11 cellular contexts compared by ENCODE assay signal in the genomic region with DNA sequence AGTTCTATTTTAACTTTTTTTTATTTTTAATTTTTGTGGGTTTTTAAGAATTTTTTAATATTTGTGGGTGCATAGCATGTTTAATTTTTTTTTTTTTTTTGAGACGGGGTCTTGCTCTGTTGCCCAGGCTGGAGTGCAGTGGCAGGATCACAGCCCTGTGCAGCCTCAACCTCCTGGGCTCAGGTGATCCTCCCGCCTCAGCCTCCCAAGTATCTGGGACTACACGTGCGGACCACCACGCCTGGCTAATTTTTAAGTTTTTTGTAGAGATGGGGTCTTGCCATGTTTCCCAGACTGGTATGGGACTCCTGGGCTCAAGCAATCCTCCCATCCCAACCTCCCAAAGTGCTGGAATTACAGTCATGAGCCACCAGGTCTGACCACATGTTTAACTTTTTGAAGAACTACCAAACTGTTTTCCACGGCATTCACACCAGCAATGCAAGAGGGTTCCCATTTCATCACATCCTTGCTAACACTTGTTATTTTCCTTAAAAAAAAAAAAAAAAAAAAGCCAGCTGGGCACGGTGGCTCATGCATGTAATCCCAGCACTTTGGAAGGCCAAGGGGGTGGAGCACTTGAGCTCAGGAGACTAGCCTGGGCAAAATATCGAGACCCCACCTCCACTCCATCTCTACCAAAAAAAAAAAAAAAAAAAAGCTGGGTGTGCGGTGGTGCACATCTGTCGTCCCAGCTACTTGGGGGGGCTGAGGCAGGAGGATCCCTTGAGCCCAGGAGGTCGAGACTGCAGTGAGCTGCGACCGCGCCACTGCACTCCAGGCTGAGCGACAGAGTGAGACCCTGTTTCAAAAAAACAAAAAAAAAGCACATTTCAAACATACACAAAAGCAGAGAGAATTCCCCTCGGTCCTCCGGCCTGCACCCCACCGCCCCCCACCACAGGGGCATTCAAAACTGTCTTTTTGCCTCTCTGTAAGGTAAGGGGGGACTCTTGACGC. TPM values are rescaled to one million over a fixed set of nuclear protein-coding genes. Genes with fewer than 3 reads are reported as not detected.
DNase-seq lines count a peak whose midpoint lies in the region; ATAC-seq and TF ChIP-seq lines count a peak whose summit lies in the region.
"Had no signal": no experiment of that assay in that cellular context is flagged by ENCODE, and none has a peak within 500 bp of the region (broad histone marks: within the 10 kb centered on the region; RNA-seq: fewer than 3 reads in every experiment).

No MANE protein-coding gene starts in this region.

- peak overlapping the region; percentile 46 to 71 for H3K27ac ChIP-seq in ascending aorta
- no peak overlapping the region for H3K27ac ChIP-seq in right cardiac atrium (ENCODE audit: low read length)
- no peak overlapping the region for H3K27ac ChIP-seq in colonic mucosa

- no peaks in the 10 kb centered on the region for H3K9me3 ChIP-seq in ascending aorta
- H3K9me3 ChIP-seq in right cardiac atrium (ENCODE audit: control insufficient read depth, low read length), result no peaks in the 10 kb centered on the region
- no peaks in the 10 kb centered on the region for H3K9me3 ChIP-seq in colonic mucosa

- peaks cover 2 to 19% of the 10 kb centered on the region in 2 donors for H3K4me1 ChIP-seq in ascending aorta
- peaks cover 2% of the 10 kb centered on the region for H3K4me1 ChIP-seq in right cardiac atrium (ENCODE audit: control insufficient read depth, insufficient read depth, low read length)
- H3K4me1 ChIP-seq in colonic mucosa, result peaks cover 16% of the 10 kb centered on the region

- in situ Hi-C loops in Caki2 (cut with HindIII; ENCODE audit: low pct_unique_long_range_greater_than_20kb, low sequenced_read_pairs), result no loop called here

- ATAC-seq in right cardiac atrium, result peak in 1 of 2 donors; percentile 0
- ATAC-seq: natural killer cell had no signal

- H3K36me3 ChIP-seq in ascending aorta (peaks cover 0 to 2% of the 10 kb centered on the region in 2 donors), colonic mucosa (no peaks in the 10 kb centered on the region)

- WGBS in right cardiac atrium, result 80% methylated on average over 19 of the region's 19 CpGs

- TF ChIP-seq CTCF in ascending aorta (IDR thresholded peaks at IDR 0.05), result no peak
- TF ChIP-seq CTCF in colonic mucosa (IDR thresholded peaks at IDR 0.05), result no peak

- H3K27me3 ChIP-seq in ascending aorta, result no peaks in the 10 kb centered on the region
- H3K27me3 ChIP-seq in right cardiac atrium (ENCODE audit: control insufficient read depth, insufficient read depth), result no peaks in the 10 kb centered on the region
- H3K27me3 ChIP-seq in colonic mucosa, result no peaks in the 10 kb centered on the region

- intact Hi-C loops in ascending aorta (cut with DNase I), result loop anchor here (10.0 kb wide), 1 partner anchor 476 kb away; the partner anchor contains the start of gene SCARF2
- intact Hi-C loops in right cardiac atrium (cut with DNase I), result loop anchor here in 1 of 4 donors (10.0 kb wide), 1 partner anchor 56 kb away; the partner anchor contains the start of gene ARVCF
- intact Hi-C loops in colonic mucosa (cut with DNase I), result no loop called here

- DNase-seq in Caki2 (ENCODE audit: low read depth), result peak; percentile 46
- DNase-seq in ascending aorta (ENCODE audit: low spot score in 2 of 2), result no peak
- peak in 2 of 3 donors; percentile 60 to 80 for DNase-seq in right cardiac atrium
- peak; percentile 36 for DNase-seq in renal cortical epithelial cell (ENCODE audit: low read depth)
- DNase-seq in T-helper 2 cell, result no peak
- DNase-seq in T-helper 9 cell, result no peak
- no peak for DNase-seq in colonic mucosa
- no peak for DNase-seq in superior temporal gyrus (ENCODE audit: extremely low spot score)
- DNase-seq: activated CD4-positive, CD25-positive, alpha-beta regulatory T cell; activated naive CD4-positive, alpha-beta T cell treated with Interleukin-2 at 50 U/mL for 16 hours; natural killer cell had no signal

- H3K4me3 ChIP-seq in ascending aorta, result peak overlapping the region; percentile 11 to 51
- H3K4me3 ChIP-seq in right cardiac atrium (ENCODE audit: low read length), result no peak overlapping the region
- no peak overlapping the region for H3K4me3 ChIP-seq in colonic mucosa

- H3K9ac ChIP-seq in colonic mucosa (ENCODE audit: low read depth in 2 of 2, low read length in 2 of 2), result no peak overlapping the region

RNA-seq across cellular contexts. Expression of gene TXNRD2, which starts 16.7 kb away (rescaled TPM):
- 53.0 and 54.5 TPM in 2 replicates for total RNA-seq in Caki2 (2014; rRNA removed; shearing (Covaris generic); ENCODE audit: low replicate concordance)
- total RNA-seq in ascending aorta, result 46.0 TPM
- 10 to 100 TPM; 18.7 to 28.5 (median 26.0) TPM for total RNA-seq in right cardiac atrium
- 32.9 TPM for polyA plus RNA-seq in right cardiac atrium
- 15.0 and 22.6 TPM in 2 replicates for total RNA-seq in renal cortical epithelial cell
- total RNA-seq in colonic mucosa, result 10 to 100 TPM; 22.3 to 29.5 TPM

RNA-seq across cellular contexts. Expression of gene COMT, which starts 16.8 kb away (rescaled TPM):
- 517 and 585 TPM in 2 replicates for total RNA-seq in Caki2 (2014; rRNA removed; shearing (Covaris generic); ENCODE audit: low replicate concordance)
- total RNA-seq in ascending aorta (150 TPM), right cardiac atrium (10 to 100 TPM; 69.6 to 89.3 (median 84.4) TPM), renal cortical epithelial cell (246 and 480 TPM in 2 replicates), colonic mucosa (100 to 1,000 TPM in 1 of 2 donors, 10 to 100 TPM in 1; 70.0 to 125 TPM)
- 102 TPM for polyA plus RNA-seq in right cardiac atrium

RNA-seq across cellular contexts. Expression of gene ARVCF, which starts 58.3 kb away (rescaled TPM):
- 3.6 and 15.2 TPM in 2 replicates for total RNA-seq in Caki2 (2014; rRNA removed; shearing (Covaris generic); ENCODE audit: low replicate concordance)
- total RNA-seq in ascending aorta (252 TPM), right cardiac atrium (10 to 100 TPM; 11.1 to 27.4 (median 18.4) TPM), renal cortical epithelial cell (31.7 and 72.1 TPM in 2 replicates), colonic mucosa (10 to 100 TPM; 11.7 to 18.5 TPM)
- polyA plus RNA-seq in right cardiac atrium, result 21.7 TPM

Comparison
In these comparisons a context has a peak if more than half of its experiments do, and no peak if none do; other contexts are left out.
1. DNase-seq: peak in Caki2 (single experiment), right cardiac atrium (2 of 3) and renal cortical epithelial cell (single experiment); none in ascending aorta (0 of 2), T-helper 2 cell (0 of 5), T-helper 9 cell (single experiment), colonic mucosa (single experiment) and superior temporal gyrus (single experiment).
2. H3K27ac ChIP-seq: peak in ascending aorta (2 of 2); none in right cardiac atrium (single experiment) and colonic mucosa (single experiment).
3. H3K4me3 ChIP-seq: peak in ascending aorta (2 of 2); none in right cardiac atrium (single experiment) and colonic mucosa (single experiment).